ENCODE assay signal across 10 cellular contexts in genomic region chr14:60628892-60629291, GRCh38.
"Had no signal": no experiment of that assay in that cellular context is flagged by ENCODE, and none has a peak within 500 bp of the region (broad histone marks: within the 10 kb centered on the region; RNA-seq: fewer than 3 reads in every experiment).

No MANE protein-coding gene starts in this region.

- H3K9me3 ChIP-seq: HAP-1 had no signal

- ATAC-seq: HCT116, K562 had no signal

- H2AFZ ChIP-seq: GM23248 had no signal

- DNase-seq: GM23248, GOT3, H7, HFFc6, IMR-90, KG1 had no signal

- H3K4me3 ChIP-seq: GM23248, HAP-1, K562 had no signal

- H3K9ac ChIP-seq: GM23248 had no signal

- H3K27ac ChIP-seq: GM23248, HL-60 had no signal

- H3K36me3 ChIP-seq: HAP-1 had no signal
